In genomic region chr21:33266784-33267135, GRCh38 we compare ENCODE assay signal across 3 cellular contexts.
TF ChIP-seq lines count a peak whose summit lies in the region.

No MANE protein-coding gene starts in this region.

TF ChIP-seq in A549, 52 proteins besides CTCF, POLR2A, EP300 and RAD21 (continued from another document):
- TF ChIP-seq, protein P1, sequence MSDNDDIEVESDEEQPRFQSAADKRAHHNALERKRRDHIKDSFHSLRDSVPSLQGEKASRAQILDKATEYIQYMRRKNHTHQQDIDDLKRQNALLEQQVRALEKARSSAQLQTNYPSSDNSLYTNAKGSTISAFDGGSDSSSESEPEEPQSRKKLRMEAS (IDR thresholded peaks at IDR 0.05) = no peak
- TF ChIP-seq, protein P2, sequence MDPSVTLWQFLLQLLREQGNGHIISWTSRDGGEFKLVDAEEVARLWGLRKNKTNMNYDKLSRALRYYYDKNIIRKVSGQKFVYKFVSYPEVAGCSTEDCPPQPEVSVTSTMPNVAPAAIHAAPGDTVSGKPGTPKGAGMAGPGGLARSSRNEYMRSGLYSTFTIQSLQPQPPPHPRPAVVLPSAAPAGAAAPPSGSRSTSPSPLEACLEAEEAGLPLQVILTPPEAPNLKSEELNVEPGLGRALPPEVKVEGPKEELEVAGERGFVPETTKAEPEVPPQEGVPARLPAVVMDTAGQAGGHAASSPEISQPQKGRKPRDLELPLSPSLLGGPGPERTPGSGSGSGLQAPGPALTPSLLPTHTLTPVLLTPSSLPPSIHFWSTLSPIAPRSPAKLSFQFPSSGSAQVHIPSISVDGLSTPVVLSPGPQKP (IDR thresholded peaks at IDR 0.05; ENCODE audit: low read depth, low read length) = no peak
- TF ChIP-seq ATOH8 (CRISPR knock-in tag; IDR thresholded peaks at IDR 0.05; ENCODE audit: low read depth) = no peak
- TF ChIP-seq HEYL (CRISPR knock-in tag; IDR thresholded peaks at IDR 0.05) = no peak
- TF ChIP-seq KDM5A (IDR thresholded peaks at IDR 0.05) = no peak
- no peak for TF ChIP-seq BHLHE40 (IDR thresholded peaks at IDR 0.05; ENCODE audit: low read depth, low read length)
- TF ChIP-seq HOXB5 (CRISPR knock-in tag; IDR thresholded peaks at IDR 0.05) = no peak
- TF ChIP-seq EHF (CRISPR knock-in tag; IDR thresholded peaks at IDR 0.05) = no peak
- TF ChIP-seq FOSL2 (IDR thresholded peaks at IDR 0.05) = no peak
- no peak for TF ChIP-seq FOSL2 (CRISPR knock-in tag; IDR thresholded peaks at IDR 0.05)
- TF ChIP-seq, protein P3, sequence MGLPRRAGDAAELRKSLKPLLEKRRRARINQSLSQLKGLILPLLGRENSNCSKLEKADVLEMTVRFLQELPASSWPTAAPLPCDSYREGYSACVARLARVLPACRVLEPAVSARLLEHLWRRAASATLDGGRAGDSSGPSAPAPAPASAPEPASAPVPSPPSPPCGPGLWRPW (IDR thresholded peaks at IDR 0.05) = no peak
- TF ChIP-seq FOSB (CRISPR knock-in tag; IDR thresholded peaks at IDR 0.05) = no peak
- TF ChIP-seq NPAS2 (CRISPR knock-in tag; IDR thresholded peaks at IDR 0.05; ENCODE audit: borderline replicate concordance) = no peak
- no peak for TF ChIP-seq JUNB (IDR thresholded peaks at IDR 0.05)
- TF ChIP-seq MAZ (IDR thresholded peaks at IDR 0.05; ENCODE audit: borderline replicate concordance, low read depth, low read length) = no peak

TF ChIP-seq in HEK293, 187 proteins besides CTCF, POLR2A, EP300 and RAD21 (continued from another document):
- TF ChIP-seq, protein P4, sequence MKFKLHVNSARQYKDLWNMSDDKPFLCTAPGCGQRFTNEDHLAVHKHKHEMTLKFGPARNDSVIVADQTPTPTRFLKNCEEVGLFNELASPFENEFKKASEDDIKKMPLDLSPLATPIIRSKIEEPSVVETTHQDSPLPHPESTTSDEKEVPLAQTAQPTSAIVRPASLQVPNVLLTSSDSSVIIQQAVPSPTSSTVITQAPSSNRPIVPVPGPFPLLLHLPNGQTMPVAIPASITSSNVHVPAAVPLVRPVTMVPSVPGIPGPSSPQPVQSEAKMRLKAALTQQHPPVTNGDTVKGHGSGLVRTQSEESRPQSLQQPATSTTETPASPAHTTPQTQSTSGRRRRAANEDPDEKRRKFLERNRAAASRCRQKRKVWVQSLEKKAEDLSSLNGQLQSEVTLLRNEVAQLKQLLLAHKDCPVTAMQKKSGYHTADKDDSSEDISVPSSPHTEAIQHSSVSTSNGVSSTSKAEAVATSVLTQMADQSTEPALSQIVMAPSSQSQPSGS (tag by site-specific recombination; IDR thresholded peaks at IDR 0.05; ENCODE audit: low read depth) = no peak
- TF ChIP-seq SP2 (tag by site-specific recombination; IDR thresholded peaks at IDR 0.05) (0 out of 2 replicates have a peak, but pooled peaks have one; percentile 4), ZNF324 (tag by site-specific recombination; IDR thresholded peaks at IDR 0.05) (no peak), ZNF768 (tag by site-specific recombination; IDR thresholded peaks at IDR 0.05) (no peak), ZNF335 (tag by site-specific recombination; conservative IDR thresholded peaks at IDR 0.05) (peak; percentile 50; the same call in 1 of the 2 replicates), GLIS1 (tag by site-specific recombination; IDR thresholded peaks at IDR 0.05) (0 out of 2 replicates have a peak, but pooled peaks have one; percentile 0), ZNF366 (tag by site-specific recombination; conservative IDR thresholded peaks at IDR 0.05) (no peak), ZNF37A (tag by site-specific recombination; IDR thresholded peaks at IDR 0.05) (no peak), ZNF341 (tag by site-specific recombination; IDR thresholded peaks at IDR 0.05; ENCODE audit: low read depth) (0 out of 2 replicates have a peak, but pooled peaks have one; percentile 38), ZNF596 (tag by site-specific recombination; IDR thresholded peaks at IDR 0.05) (no peak)
TF ChIP-seq in HEK293: peak in this region for 5.

TF ChIP-seq in HEK293T, 16 proteins besides CTCF, POLR2A, EP300 and RAD21 (continued from another document):
- TF ChIP-seq, protein P5, sequence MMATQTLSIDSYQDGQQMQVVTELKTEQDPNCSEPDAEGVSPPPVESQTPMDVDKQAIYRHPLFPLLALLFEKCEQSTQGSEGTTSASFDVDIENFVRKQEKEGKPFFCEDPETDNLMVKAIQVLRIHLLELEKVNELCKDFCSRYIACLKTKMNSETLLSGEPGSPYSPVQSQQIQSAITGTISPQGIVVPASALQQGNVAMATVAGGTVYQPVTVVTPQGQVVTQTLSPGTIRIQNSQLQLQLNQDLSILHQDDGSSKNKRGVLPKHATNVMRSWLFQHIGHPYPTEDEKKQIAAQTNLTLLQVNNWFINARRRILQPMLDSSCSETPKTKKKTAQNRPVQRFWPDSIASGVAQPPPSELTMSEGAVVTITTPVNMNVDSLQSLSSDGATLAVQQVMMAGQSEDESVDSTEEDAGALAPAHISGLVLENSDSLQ (IDR thresholded peaks at IDR 0.05) = no peak
- TF ChIP-seq SUZ12 (IDR thresholded peaks at IDR 0.05) (no peak), TARDBP (IDR thresholded peaks at IDR 0.05) (no peak), ARNT (IDR thresholded peaks at IDR 0.05) (no peak)
